ENCODE assay signal across 22 cellular contexts in genomic region chr1:50827546-50827945, GRCh38.
"Had no signal": no experiment of that assay in that cellular context is flagged by ENCODE, and none has a peak within 500 bp of the region (broad histone marks: within the 10 kb centered on the region; RNA-seq: fewer than 3 reads in every experiment).

No MANE protein-coding gene starts in this region.

- H3K36me3 ChIP-seq: SJCRH30 had no signal

- H3K27me3 ChIP-seq: SJCRH30 had no signal

- ATAC-seq: SK-N-SH treated with all-trans-retinoic acid at 6 μM for 48 hours had no signal

- H3K9me3 ChIP-seq: SJCRH30 had no signal

- H3K27ac ChIP-seq: HL-60, RWPE1, SJCRH30 had no signal

- FAIRE-seq: HTR-8/SVneo had no signal

- DNase-seq: KBM-7, MV-4-11, NCI-H1048, NCI-H1105, NCI-H1417 treated with DMSO at 0.1 percent for 48 hours, NCI-H146, NCI-H1694 treated with DMSO at 0.1 percent for 48 hours, NCI-H1930, NCI-H2081, NCI-H2107, NCI-H226, NCI-H446, NCI-H510A, NCI-H524 treated with DMSO at 0.1 percent for 48 hours, NCI-H69, NCI-H774, SHP77 treated with DMSO at 0.1 percent for 48 hours, SJCRH30 had no signal

- H3K4me3 ChIP-seq: SJCRH30 had no signal
